In the genomic region with DNA sequence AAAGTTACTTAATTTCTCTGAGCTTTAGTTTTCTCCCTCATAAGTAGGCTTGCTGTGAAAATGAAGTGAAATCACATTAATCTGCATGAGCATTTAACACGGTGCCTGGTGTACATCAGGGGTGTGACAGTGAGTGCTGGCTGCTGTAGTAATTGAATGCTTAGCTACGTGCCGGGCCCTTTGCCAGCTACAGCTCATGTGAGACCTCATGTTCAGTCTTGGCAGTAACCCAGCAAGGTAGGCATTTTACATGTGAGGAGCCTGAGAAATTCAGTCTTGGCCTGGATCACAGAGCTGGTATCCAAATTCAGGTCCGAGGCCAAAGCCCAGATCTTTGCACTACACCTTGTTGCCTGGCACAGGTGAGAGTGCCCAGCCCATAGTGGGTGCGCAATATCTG, we compare ENCODE assay signal across 13 cellular contexts. TPM values are rescaled to one million over a fixed set of nuclear protein-coding genes. Genes with fewer than 3 reads are reported as not detected.
DNase-seq lines count a peak whose midpoint lies in the region; ATAC-seq, FAIRE-seq and TF ChIP-seq lines count a peak whose summit lies in the region.
"Had no signal": no experiment of that assay in that cellular context is flagged by ENCODE, and none has a peak within 500 bp of the region (broad histone marks: within the 10 kb centered on the region; RNA-seq: fewer than 3 reads in every experiment).

No MANE protein-coding gene starts in this region.

- H3K36me3 Mint-ChIP-seq in activated naive CD4-positive, alpha-beta T cell treated with anti-CD3 and anti-CD28 coated beads, Interleukin-2, amount 50 U/mL, for 72 hours, result peaks cover 8 to 12% of the 10 kb centered on the region in 2 donors

- no peaks in the 10 kb centered on the region for H3K9me3 Mint-ChIP-seq in activated naive CD4-positive, alpha-beta T cell treated with anti-CD3 and anti-CD28 coated beads, Interleukin-2, amount 50 U/mL, for 72 hours
- H3K9me3 Mint-ChIP-seq: stimulated activated naive CD8-positive, alpha-beta T cell treated with anti-CD3 and anti-CD28 coated beads, Interleukin-15, Interleukin-2, amounts not matched to agents 100 ng/mL and 50 ng/mL, for 24 hours had no signal

- no peak overlapping the region for H3K4me3 ChIP-seq in bronchial epithelial cell (ENCODE audit: low read depth, low read length)
- no peak overlapping the region for H3K4me3 ChIP-seq in retinal pigment epithelial cell (ENCODE audit: low read length)

- peak overlapping the region; percentile 22 to 57 for H3K27ac Mint-ChIP-seq in activated naive CD4-positive, alpha-beta T cell treated with anti-CD3 and anti-CD28 coated beads, Interleukin-2, amount 50 U/mL, for 72 hours

- FAIRE-seq in bronchial epithelial cell (lab: Jason Lieb, UNC), result peak; percentile 23
- FAIRE-seq: endothelial cell of umbilical vein had no signal

- peak in 1 of 2 donors; percentile 39 for DNase-seq in activated naive CD4-positive, alpha-beta T cell treated with anti-CD3 and anti-CD28 coated beads, Interleukin-2, amount 50 U/mL, for 72 hours (ENCODE audit: low spot score in 2 of 2)
- DNase-seq in activated naive CD4-positive, alpha-beta T cell treated with anti-CD3 and anti-CD28 coated beads, Interleukin-2, amount 50 U/mL, for 16 hours, result no peak
- DNase-seq in NCI-H2107 (lab: John Stamatoyannopoulos, UW) (peak; percentile 26), bronchial epithelial cell (ENCODE audit: low read depth) (peak; percentile 79), retinal pigment epithelial cell (ENCODE audit: low read depth) (peak; percentile 95), SIG-M5 treated with dmso at 0.1 percent for 504 hours (lab: John Stamatoyannopoulos, UW; ENCODE audit: unreplicated experiment) (no peak)
- DNase-seq: NCI-H446 treated with DMSO at 0.1 percent for 48 hours, SHP77 treated with DMSO at 0.1 percent for 48 hours had no signal

- TF ChIP-seq CTCF in bronchial epithelial cell (IDR thresholded peaks at IDR 0.05; ENCODE audit: insufficient read depth, low read length, severe bottlenecking) (no peak), retinal pigment epithelial cell (conservative IDR thresholded peaks at IDR 0.05; ENCODE audit: low read depth, low read length) (no peak)

- ATAC-seq in activated naive CD4-positive, alpha-beta T cell treated with anti-CD3 and anti-CD28 coated beads, Interleukin-2, amount 50 U/mL, for 72 hours, result no peak
- ATAC-seq in HG02970 (IDR thresholded peaks at IDR 0.05; ENCODE audit: low FRiP score, unreplicated experiment), result no peak
- ATAC-seq in HG02884 (IDR thresholded peaks at IDR 0.05; ENCODE audit: unreplicated experiment), result no peak

- peaks cover 12% of the 10 kb centered on the region for H3K36me3 ChIP-seq in bronchial epithelial cell (ENCODE audit: control insufficient read depth, insufficient read depth, low read length)

- H3K27me3 ChIP-seq in bronchial epithelial cell (ENCODE audit: control insufficient read depth, insufficient read depth, low read length), result no peaks in the 10 kb centered on the region

RNA-seq across cellular contexts. Expression of gene GHRL, which starts 9.1 kb away (rescaled TPM):
- total RNA-seq in activated naive CD4-positive, alpha-beta T cell treated with anti-CD3 and anti-CD28 coated beads, Interleukin-2, amount 50 U/mL, for 72 hours, result not detected
- total RNA-seq in bronchial epithelial cell, result 0.13 TPM in 1 of 2 replicates, not detected in the other
- total RNA-seq: activated CD8-positive, alpha-beta memory T cell treated with anti-CD3 and anti-CD28 coated beads for 36 hours; endothelial cell of umbilical vein had no signal

RNA-seq across cellular contexts. Expression of gene TATDN2, which starts 35.4 kb away (rescaled TPM):
- 10 to 100 TPM; 40.8 to 56.3 TPM for total RNA-seq in activated naive CD4-positive, alpha-beta T cell treated with anti-CD3 and anti-CD28 coated beads, Interleukin-2, amount 50 U/mL, for 72 hours
- total RNA-seq in bronchial epithelial cell, result 7.9 and 8.2 TPM in 2 replicates

RNA-seq across cellular contexts. Expression of gene SEC13, which starts 37.3 kb away (rescaled TPM):
- total RNA-seq in activated naive CD4-positive, alpha-beta T cell treated with anti-CD3 and anti-CD28 coated beads, Interleukin-2, amount 50 U/mL, for 72 hours, result 100 to 1,000 TPM in 1 of 2 donors, 10 to 100 TPM in 1; 91.9 to 113 TPM
- 177 and 188 TPM in 2 replicates for total RNA-seq in bronchial epithelial cell

Comparison
In these comparisons a context has a peak if more than half of its experiments do, and no peak if none do; other contexts are left out.
1. DNase-seq: peak in NCI-H2107 (single experiment), bronchial epithelial cell (single experiment) and retinal pigment epithelial cell (single experiment); none in activated naive CD4-positive, alpha-beta T cell treated with anti-CD3 and anti-CD28 coated beads, Interleukin-2, amount 50 U/mL, for 16 hours (single experiment) and SIG-M5 treated with dmso at 0.1 percent for 504 hours (single experiment).